19 cellular contexts compared by ENCODE assay signal in genomic region chr3:184428561-184429175, GRCh38. TPM values are rescaled to one million over a fixed set of nuclear protein-coding genes. Genes with fewer than 3 reads are reported as not detected.
DNase-seq lines count a peak whose midpoint lies in the region; ATAC-seq and TF ChIP-seq lines count a peak whose summit lies in the region.
"Had no signal": no experiment of that assay in that cellular context is flagged by ENCODE, and none has a peak within 500 bp of the region (broad histone marks: within the 10 kb centered on the region; RNA-seq: fewer than 3 reads in every experiment).

No MANE protein-coding gene starts in this region.

- H3K36me3 ChIP-seq in right atrium auricular region (no peaks in the 10 kb centered on the region), aorta (ENCODE audit: control insufficient read depth in 1 of 2, insufficient read depth in 2 of 2, low read length in 1 of 2) (no peaks in the 10 kb centered on the region)
- H3K36me3 ChIP-seq: heart right ventricle had no signal

- intact Hi-C loops in Right ventricle myocardium inferior (cut with DNase I) (no loop called here), aorta (cut with DNase I) (no loop called here)

- ATAC-seq in Right ventricle myocardium inferior (peak; percentile 46), aorta (ENCODE audit: low FRiP score) (no peak), HG03457 (IDR thresholded peaks at IDR 0.05; ENCODE audit: unreplicated experiment) (no peak)
- ATAC-seq: naive thymus-derived CD4-positive, alpha-beta T cell had no signal

- H3K9me3 ChIP-seq in right atrium auricular region (no peaks in the 10 kb centered on the region), aorta (ENCODE audit: control insufficient read depth, low read length) (no peaks in the 10 kb centered on the region)

- TF ChIP-seq CTCF in right atrium auricular region (IDR thresholded peaks at IDR 0.05) (no peak), astrocyte of the spinal cord (IDR thresholded peaks at IDR 0.05; ENCODE audit: low read depth, low read length) (no peak)

- no peaks in the 10 kb centered on the region for H3K27me3 ChIP-seq in right atrium auricular region
- H3K27me3 ChIP-seq in layer of hippocampus (ENCODE audit: control insufficient read depth, insufficient read depth, low read length): no peaks in the 10 kb centered on the region
- H3K27me3 ChIP-seq in aorta (ENCODE audit: control insufficient read depth in 1 of 2, insufficient read depth in 2 of 2, low read length in 1 of 2): no peaks in the 10 kb centered on the region

- H3K4me3 ChIP-seq in right atrium auricular region (no peak overlapping the region), astrocyte of the spinal cord (ENCODE audit: low read depth, low read length) (no peak overlapping the region), aorta (ENCODE audit: low read length in 2 of 2) (no peak overlapping the region)
- H3K4me3 ChIP-seq: heart right ventricle had no signal

- in situ Hi-C loops in astrocyte of the spinal cord (cut with HindIII; ENCODE audit: low sequenced_read_pairs): no loop called here

- H3K4me1 ChIP-seq in right atrium auricular region: no peaks in the 10 kb centered on the region
- peaks cover 0 to 2% of the 10 kb centered on the region in 2 donors for H3K4me1 ChIP-seq in aorta (ENCODE audit: control insufficient read depth in 1 of 2, insufficient read depth in 2 of 2, low read length in 2 of 2)
- H3K4me1 ChIP-seq: heart right ventricle had no signal

- H3K27ac ChIP-seq in right atrium auricular region (no peak overlapping the region), layer of hippocampus (ENCODE audit: low read depth, low read length) (peak overlapping the region; percentile 4), aorta (ENCODE audit: low read depth in 1 of 2, low read length in 2 of 2) (peak overlapping the region; percentile 6 to 34)
- H3K27ac ChIP-seq: epithelial cell of prostate, heart right ventricle, VCaP had no signal

- 2 to 8% methylated on average over 6 of the region's 6 CpGs for WGBS in aorta, 2 donors

- DNase-seq in Right ventricle myocardium inferior (ENCODE audit: missing footprints) (no peak), right atrium auricular region (ENCODE audit: low spot score) (no peak), astrocyte of the spinal cord (ENCODE audit: low read depth, low spot score) (peak; percentile 65), aorta (peak in 1 of 2 donors; percentile 31), NCI-H82 treated with DMSO at 0.1 percent for 48 hours (lab: John Stamatoyannopoulos, UW; ENCODE audit: unreplicated experiment) (no peak)
- DNase-seq in activated naive CD4-positive, alpha-beta T cell treated with Interleukin-2 at 50 U/mL for 16 hours: no peak
- DNase-seq: activated naive CD4-positive, alpha-beta T cell treated with anti-CD3 and anti-CD28 coated beads, Interleukin-2, amount 10 ng/mL, durations not matched to agents 7 days and 5 days; cerebellar nuclear complex; GOT3; heart right ventricle; IMR-90; naive thymus-derived CD4-positive, alpha-beta T cell; NCI-H226; OCI-M1; stimulated activated CD4-positive, alpha-beta T cell treated with anti-CD3 and anti-CD28 coated beads, Interleukin-4, amount 100 ng/mL, for 1 hour had no signal

RNA-seq across cellular contexts. Expression of gene CHRD, which starts 48.8 kb away (rescaled TPM):
- total RNA-seq in Right ventricle myocardium inferior (8.7 TPM), right atrium auricular region (10 to 100 TPM in 1 of 2 donors, 1 to 10 TPM in 1; 7.0 to 13.4 TPM), aorta (10 to 100 TPM; 12.0 to 46.5 TPM)
- polyA plus RNA-seq in aorta: 10 to 100 TPM in 1 of 2 donors, under 1 TPM in 1; 0.38 to 11.9 TPM
- total RNA-seq: naive thymus-derived CD4-positive, alpha-beta T cell had no signal
- polyA plus RNA-seq: naive thymus-derived CD4-positive, alpha-beta T cell had no signal

RNA-seq across cellular contexts. Expression of gene THPO, which starts 50.7 kb away (rescaled TPM):
- 0.35 TPM for total RNA-seq in Right ventricle myocardium inferior
- total RNA-seq in right atrium auricular region: under 1 TPM in 1 of 2 donors, not detected in 1; 0.55 TPM
- 1 to 10 TPM in 1 of 2 donors, under 1 TPM in 1; 0.65 to 1.2 TPM for total RNA-seq in aorta
- polyA plus RNA-seq in aorta: under 1 TPM; 0.15 to 0.75 TPM
- total RNA-seq: IMR-90; naive thymus-derived CD4-positive, alpha-beta T cell had no signal
- polyA plus RNA-seq: IMR-90; naive thymus-derived CD4-positive, alpha-beta T cell had no signal

Comparison
In these comparisons a context has a peak if more than half of its experiments do, and no peak if none do; other contexts are left out.
1. H3K27ac ChIP-seq: peak in layer of hippocampus (single experiment) and aorta (2 of 2); none in right atrium auricular region (0 of 2).